In the genomic region with DNA sequence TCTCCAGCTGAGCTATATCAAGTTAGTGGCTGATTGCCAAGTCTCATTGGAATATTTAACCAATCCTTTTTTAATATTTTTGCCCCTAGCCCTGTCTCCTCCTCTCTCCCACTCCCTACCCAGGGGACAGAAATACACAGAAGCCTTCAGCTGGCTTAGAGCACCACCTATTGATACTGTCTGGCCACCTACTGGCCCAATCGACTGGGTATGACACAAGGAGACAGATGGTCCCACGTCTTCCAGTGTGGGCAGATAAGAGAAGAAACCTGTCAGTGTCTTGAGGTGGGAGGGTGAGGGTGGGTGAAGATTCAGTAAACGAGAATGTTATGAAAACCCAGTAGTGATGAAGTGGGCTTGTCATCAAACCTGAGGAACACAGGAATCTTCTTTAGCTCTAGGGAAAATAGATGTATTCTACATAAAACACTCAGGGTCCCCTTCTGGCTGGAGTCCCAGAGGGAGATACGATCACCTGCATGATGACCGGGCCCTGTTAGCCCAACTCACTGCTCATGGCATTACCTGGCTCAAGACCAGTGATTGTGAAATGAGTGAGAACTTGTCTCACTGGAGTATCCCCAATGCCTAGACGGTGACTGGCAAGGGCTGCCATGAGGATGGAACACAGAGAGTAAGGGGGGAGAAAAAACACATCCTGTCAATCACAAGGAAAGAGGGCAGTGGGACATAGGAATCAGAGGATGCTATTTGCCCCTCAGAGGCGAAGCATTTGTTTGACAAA, we compare ENCODE assay signal across 8 cellular contexts. TPM values are rescaled to one million over a fixed set of nuclear protein-coding genes. Genes with fewer than 3 reads are reported as not detected.
DNase-seq lines count a peak whose midpoint lies in the region; ATAC-seq, FAIRE-seq and TF ChIP-seq lines count a peak whose summit lies in the region.

No MANE protein-coding gene starts in this region.

- no peak overlapping the region for H3K4me2 ChIP-seq in GM12878 (ENCODE audit: control insufficient read depth, insufficient read depth)

- H3K27me3 ChIP-seq in GM12878 (replicated peaks in 1 of 2; ENCODE audit: control insufficient read depth in 2 of 2, insufficient read depth in 2 of 2, low read length in 1 of 2): no peaks in the 10 kb centered on the region
- H3K27me3 ChIP-seq in tibial artery: no peaks in the 10 kb centered on the region

- peaks cover 22 to 23% of the 10 kb centered on the region in 2 experiments for H3K36me3 ChIP-seq in GM12878 (ENCODE audit: control insufficient read depth in 2 of 2, insufficient read depth in 2 of 2, low read length in 1 of 2)
- peaks cover 12 to 72% (median 49%) of the 10 kb centered on the region in 3 donors for H3K36me3 ChIP-seq in tibial artery

- no peak; a peak in 1 of 4 replicates for TF ChIP-seq EP300 in GM12878 (IDR thresholded peaks at IDR 0.05; ENCODE audit: borderline replicate concordance in 1 of 2, control insufficient read depth in 1 of 2, low read depth in 2 of 2, low read length in 2 of 2)

- H3K79me2 ChIP-seq in GM12878 (ENCODE audit: control insufficient read depth, insufficient read depth, low read length): no peaks in the 10 kb centered on the region

- no peak for TF ChIP-seq POLR2A in GM12878 (IDR thresholded peaks at IDR 0.05; ENCODE audit: low read depth, low read length)

- no TSS peak for BruUV-seq in GM12878 (replicated peaks; lab: Mats Ljungman, UMichigan)

- CTCF ChIA-PET in GM12878 (lab: Yijun Ruan, JAX): interaction anchor here (0.7 to 12.2 kb wide), 51 partner anchors 8 to 463 kb away, joined by 3 to 458 read pairs (median 6); partner anchors contain the start of genes POLR1A, PTCD3, ST3GAL5 and USP39

- no peak overlapping the region for H2AFZ ChIP-seq in GM12878 (ENCODE audit: control insufficient read depth, low read depth, low read length)

- in situ Hi-C loops in GM12878 (cut with MboI): loop anchor here (5.0 to 10.0 kb wide), 3 partner anchors 48 to 344 kb away; no protein-coding TSS in a partner anchor

- POLR2A ChIA-PET in GM12878 (lab: Charles Lee): interaction anchor here (0.9 to 2.3 kb wide), 7 partner anchors 85 to 252 kb away, joined by 3 to 11 read pairs (median 6); partner anchors contain the start of gene ST3GAL5

- FAIRE-seq in GM12878 (lab: Jason Lieb, UNC): no peak

- peak; percentile 28 for DNase-seq in activated T-cell treated with anti-CD3 and anti-CD28 coated beads, Interleukin-2, amount 50 U/mL, for 1 hour
- no peak for DNase-seq in activated T-cell treated with anti-CD3 and anti-CD28 coated beads for 4 hours
- peak; percentile 80 for DNase-seq in NCI-H1694 treated with DMSO at 0.1 percent for 48 hours (lab: John Stamatoyannopoulos, UW)
- no peak for DNase-seq in GM12878 (ENCODE audit: low read depth, low spot score)
- peak; percentile 62 for DNase-seq in iris pigment epithelial cell (ENCODE audit: low read depth)
- DNase-seq in tibial artery: peak in 1 of 2 donors; percentile 29
- no peak for DNase-seq in HK-2 (ENCODE audit: unreplicated experiment)

- ATAC-seq in GM12878 (peak; percentile 66), HG03139 (IDR thresholded peaks at IDR 0.05; ENCODE audit: unreplicated experiment) (no peak)

- RAD21 ChIA-PET in GM12878 (lab: Charles Lee; ENCODE audit: unreplicated experiment): interaction anchor here (0.6 to 5.2 kb wide), 29 partner anchors 11 to 441 kb away, joined by 3 to 214 read pairs (median 6); partner anchors contain the start of genes IMMT, POLR1A, PTCD3 and ST3GAL5

- no peaks in the 10 kb centered on the region for H4K20me1 ChIP-seq in GM12878 (ENCODE audit: control insufficient read depth, insufficient read depth)

- TF ChIP-seq CTCF in GM12878 (IDR thresholded peaks at IDR 0.05 in 2 of 3, conservative IDR thresholded peaks at IDR 0.05 in 1 of 3; ENCODE audit: control insufficient read depth in 2 of 3, extremely low read depth in 1 of 3, insufficient read depth in 1 of 3, low read depth in 3 of 3, low read length in 3 of 3) (peak; percentile 54 to 74 (median 60); a peak in 5 of 6 replicates), tibial artery (IDR thresholded peaks at IDR 0.05) (peak; percentile 46 to 60)

- no peak overlapping the region for H3K27ac ChIP-seq in GM12878 (ENCODE audit: control insufficient read depth, insufficient read depth)
- no peak overlapping the region for H3K27ac ChIP-seq in tibial artery

- no peak overlapping the region for H3K9ac ChIP-seq in GM12878 (ENCODE audit: control insufficient read depth, insufficient read depth, low read length)

- H3K4me3 ChIP-seq in GM12878: no peak overlapping the region
- H3K4me3 ChIP-seq in tibial artery: no peak overlapping the region

- H3K4me1 ChIP-seq in GM12878 (ENCODE audit: control insufficient read depth, insufficient read depth, low read length) (peaks cover 14% of the 10 kb centered on the region), tibial artery (no peaks in the 10 kb centered on the region)

- SMC1A ChIA-PET in GM12878 (lab: Charles Lee; ENCODE audit: uncharacterized antibody, unreplicated experiment): interaction anchor here (0.6 to 9.1 kb wide), 36 partner anchors 11 to 502 kb away, joined by 3 to 286 read pairs (median 4); partner anchors contain the start of genes ST3GAL5 and VAMP8

- intact Hi-C loops in GM12878 (cut with micrococcal nuclease; ENCODE audit: unreplicated experiment) (no loop called here), tibial artery (cut with DNase I; ENCODE audit: low total_unique reads) (loop anchor here (1.0 to 10.0 kb wide), 4 partner anchors 192 to 444 kb away; partner anchors contain the start of gene ST3GAL5)

- 92% methylated on average over 7 of the region's 7 CpGs for WGBS in GM12878 (ENCODE audit: insufficient coverage, insufficient replicate concordance, low lambda C conversion rate, missing lambda C conversion rate)

- peak; percentile 83 for TF ChIP-seq RAD21 in GM12878 (IDR thresholded peaks at IDR 0.05; ENCODE audit: insufficient read depth, low read depth, low read length)

- H3K9me3 ChIP-seq in GM12878 (replicated peaks; ENCODE audit: control insufficient read depth, insufficient read depth, low read length): no peaks in the 10 kb centered on the region; the same call in 2 of the 3 replicates
- H3K9me3 ChIP-seq in tibial artery: no peaks in the 10 kb centered on the region

TF ChIP-seq in GM12878, 131 proteins besides CTCF, POLR2A, EP300 and RAD21 (continues in another document):
- TF ChIP-seq RCOR1 (conservative IDR thresholded peaks at IDR 0.05; ENCODE audit: low read depth, low read length): no peak
- no peak for TF ChIP-seq CREM (IDR thresholded peaks at IDR 0.05; ENCODE audit: low read depth)
- TF ChIP-seq MEF2A (IDR thresholded peaks at IDR 0.05; ENCODE audit: insufficient read depth, low read depth, low read length): 0 out of 2 replicates have a peak, but pooled peaks have one; percentile 3
- TF ChIP-seq SMC3 (IDR thresholded peaks at IDR 0.05; ENCODE audit: borderline replicate concordance, low read length): peak; percentile 64; the same call in 1 of the 2 replicates
- TF ChIP-seq GATAD2B (conservative IDR thresholded peaks at IDR 0.05; ENCODE audit: low read depth): no peak
- TF ChIP-seq, protein P1, sequence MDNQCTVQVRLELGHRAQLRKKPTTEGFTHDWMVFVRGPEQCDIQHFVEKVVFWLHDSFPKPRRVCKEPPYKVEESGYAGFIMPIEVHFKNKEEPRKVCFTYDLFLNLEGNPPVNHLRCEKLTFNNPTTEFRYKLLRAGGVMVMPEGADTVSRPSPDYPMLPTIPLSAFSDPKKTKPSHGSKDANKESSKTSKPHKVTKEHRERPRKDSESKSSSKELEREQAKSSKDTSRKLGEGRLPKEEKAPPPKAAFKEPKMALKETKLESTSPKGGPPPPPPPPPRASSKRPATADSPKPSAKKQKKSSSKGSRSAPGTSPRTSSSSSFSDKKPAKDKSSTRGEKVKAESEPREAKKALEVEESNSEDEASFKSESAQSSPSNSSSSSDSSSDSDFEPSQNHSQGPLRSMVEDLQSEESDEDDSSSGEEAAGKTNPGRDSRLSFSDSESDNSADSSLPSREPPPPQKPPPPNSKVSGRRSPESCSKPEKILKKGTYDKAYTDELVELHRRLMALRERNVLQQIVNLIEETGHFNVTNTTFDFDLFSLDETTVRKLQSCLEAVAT (IDR thresholded peaks at IDR 0.05): no peak
- no peak for TF ChIP-seq FOS (IDR thresholded peaks at IDR 0.05; ENCODE audit: borderline replicate concordance, extremely low read depth, insufficient read length)

RNA-seq across cellular contexts. Expression of gene POLR1A, which starts 26.7 kb away (rescaled TPM):
- total RNA-seq in GM12878 (2013; cell fraction: nucleolus; rRNA removed): 76.7 and 82.3 TPM in 2 replicates
- 17.9 and 20.0 TPM in 2 replicates for total RNA-seq in GM12878 (2014; rRNA removed)
- total RNA-seq in GM12878 (2014; rRNA removed; fragmentation: Illumina TruSeq; extraction: Trizol): 13.8 and 14.0 TPM in 2 replicates
- total RNA-seq in GM12878 (2021): 51.6 and 53.9 TPM in 2 replicates
- polyA plus RNA-seq in GM12878 (2011; ENCODE audit: low read depth): 5.1 TPM
- 7.5 and 13.9 TPM in 2 replicates for polyA plus RNA-seq in GM12878 (2011; rRNA removed)
- 10.3 and 10.4 TPM in 2 replicates for polyA plus RNA-seq in GM12878 (2011; cell fraction: cytosol; rRNA removed)
- polyA plus RNA-seq in GM12878 (2011; cell fraction: nucleus; rRNA removed): 14.5 and 23.8 TPM in 2 replicates
- 9.0 and 13.2 TPM in 2 replicates for polyA plus RNA-seq in GM12878 (2012)
- 24.2 and 29.8 TPM in 2 replicates for polyA plus RNA-seq in GM12878 (2014; fragmentation: Illumina TruSeq; extraction: Trizol)
- 1 to 10 TPM; 2.1 to 6.1 TPM for polyA plus RNA-seq in GM12878 (2014; fragmentation: Nextera tagmentation; extraction: Ambion mirVana)
- 15.5 and 17.0 TPM in 2 replicates for polyA plus RNA-seq in GM12878 (2014; rRNA removed)
- polyA plus RNA-seq in GM12878 (2016; fragmentation: Nextera tagmentation; extraction: Ambion mirVana): 10 to 100 TPM; 23.2 to 24.0 TPM
- 16.8 and 27.1 TPM in 2 replicates for polyA minus RNA-seq in GM12878 (2011; rRNA and poly(A)+ RNA removed)
- polyA minus RNA-seq in GM12878 (2011; cell fraction: cytosol; rRNA and poly(A)+ RNA removed): 11.0 and 22.6 TPM in 2 replicates
- 14.9 and 30.5 TPM in 2 replicates for polyA minus RNA-seq in GM12878 (2011; cell fraction: nucleus; rRNA and poly(A)+ RNA removed)

RNA-seq across cellular contexts. Expression of gene PTCD3, which starts 27.1 kb away (rescaled TPM):
- 499 and 539 TPM in 2 replicates for total RNA-seq in GM12878 (2013; cell fraction: nucleolus; rRNA removed)
- total RNA-seq in GM12878 (2014; rRNA removed): 119 and 155 TPM in 2 replicates
- total RNA-seq in GM12878 (2014; rRNA removed; fragmentation: Illumina TruSeq; extraction: Trizol): 137 and 141 TPM in 2 replicates
- 108 and 128 TPM in 2 replicates for total RNA-seq in GM12878 (2021)
- 39.0 TPM for polyA plus RNA-seq in GM12878 (2011; ENCODE audit: low read depth)
- polyA plus RNA-seq in GM12878 (2011; rRNA removed): 174 and 268 TPM in 2 replicates
- polyA plus RNA-seq in GM12878 (2011; cell fraction: cytosol; rRNA removed): 46.8 and 77.8 TPM in 2 replicates
- 264 and 303 TPM in 2 replicates for polyA plus RNA-seq in GM12878 (2011; cell fraction: nucleus; rRNA removed)
- polyA plus RNA-seq in GM12878 (2012): 43.0 and 69.0 TPM in 2 replicates
- polyA plus RNA-seq in GM12878 (2014; fragmentation: Illumina TruSeq; extraction: Trizol): 125 and 169 TPM in 2 replicates
- polyA plus RNA-seq in GM12878 (2014; fragmentation: Nextera tagmentation; extraction: Ambion mirVana): 10 to 100 TPM; 44.7 to 57.9 TPM
- 90.3 and 102 TPM in 2 replicates for polyA plus RNA-seq in GM12878 (2014; rRNA removed)
- polyA plus RNA-seq in GM12878 (2016; fragmentation: Nextera tagmentation; extraction: Ambion mirVana): 100 to 1,000 TPM; 151 to 177 TPM
- polyA minus RNA-seq in GM12878 (2011; rRNA and poly(A)+ RNA removed): 102 and 159 TPM in 2 replicates
- 41.3 and 57.8 TPM in 2 replicates for polyA minus RNA-seq in GM12878 (2011; cell fraction: cytosol; rRNA and poly(A)+ RNA removed)
- polyA minus RNA-seq in GM12878 (2011; cell fraction: nucleus; rRNA and poly(A)+ RNA removed): 278 and 616 TPM in 2 replicates

Comparison
In these comparisons a context has a peak if more than half of its experiments do, and no peak if none do; other contexts are left out.
1. DNase-seq: peak in activated T-cell treated with anti-CD3 and anti-CD28 coated beads, Interleukin-2, amount 50 U/mL, for 1 hour (single experiment), NCI-H1694 treated with DMSO at 0.1 percent for 48 hours (single experiment) and iris pigment epithelial cell (single experiment); none in activated T-cell treated with anti-CD3 and anti-CD28 coated beads for 4 hours (single experiment), GM12878 (single experiment) and HK-2 (single experiment).